In genomic region chr15:75202251-75203016, GRCh38 we compare ENCODE assay signal across 8 cellular contexts. TPM values are rescaled to one million over a fixed set of nuclear protein-coding genes. Genes with fewer than 3 reads are reported as not detected.
A peak's percentile ranks its signal among the peaks of the same experiment; 100 is the strongest.
DNase-seq lines count a peak whose midpoint lies in the region; ATAC-seq and TF ChIP-seq lines count a peak whose summit lies in the region.

No MANE protein-coding gene starts in this region.

- H3K36me3 ChIP-seq in IMR-90 (ENCODE audit: control insufficient read depth, insufficient read depth, low read length) (peaks cover 12% of the 10 kb centered on the region; the same call in 1 of the 2 replicates), iPS DF 6.9 (ENCODE audit: control insufficient read depth, insufficient read depth, low read length) (peaks cover 10% of the 10 kb centered on the region; the same call in 1 of the 2 replicates)

- H2BK15ac ChIP-seq in IMR-90 (ENCODE audit: low read depth, low read length), result no peak overlapping the region

- in situ Hi-C loops in IMR-90 (cut with MboI; ENCODE audit: low sequenced_read_pairs), result loop anchor here (5.0 kb wide), 1 partner anchor 175 kb away; no protein-coding TSS in a partner anchor
- in situ Hi-C loops in astrocyte of the cerebellum (cut with HindIII; ENCODE audit: low sequenced_read_pairs), result no loop called here

- intact Hi-C loops in IMR-90 (cut with micrococcal nuclease), result loop anchor here (1.0 to 5.0 kb wide), 2 partner anchors 159 to 430 kb away; no protein-coding TSS in a partner anchor

- peak overlapping the region; percentile 53 for H4K5ac ChIP-seq in IMR-90 (ENCODE audit: low read depth, low read length)

- dilution Hi-C loops in IMR-90 (cut with HindIII; ENCODE audit: low sequenced_read_pairs, unreplicated experiment), result no loop called here

- peaks cover 16% of the 10 kb centered on the region for H3K27me3 ChIP-seq in IMR-90 (ENCODE audit: control insufficient read depth, insufficient read depth, low read length)
- H3K27me3 ChIP-seq in iPS DF 6.9 (ENCODE audit: control insufficient read depth, insufficient read depth, low read length), result no peaks in the 10 kb centered on the region

- peak; percentile 61 for TF ChIP-seq POLR2A in IMR-90 (IDR thresholded peaks at IDR 0.05; ENCODE audit: low read depth, low read length)

- H4K91ac ChIP-seq in IMR-90 (ENCODE audit: insufficient read depth, low read depth, low read length), result peak overlapping the region; percentile 80

- H3K4me1 ChIP-seq in IMR-90 (ENCODE audit: control insufficient read depth, insufficient read depth, low read length) (peaks cover 8% of the 10 kb centered on the region; the same call in 1 of the 2 replicates), iPS DF 6.9 (ENCODE audit: control insufficient read depth, insufficient read depth, low read length) (peaks cover 9% of the 10 kb centered on the region)

- H3K79me1 ChIP-seq in IMR-90 (ENCODE audit: low read depth in 1 of 2, low read length in 2 of 2), result peaks cover 6 to 47% of the 10 kb centered on the region in 2 experiments; a peak in 3 of 4 replicates

- H2BK20ac ChIP-seq in IMR-90 (ENCODE audit: low read depth, low read length), result no peak overlapping the region

- peaks cover 51% of the 10 kb centered on the region for H4K20me1 ChIP-seq in IMR-90 (ENCODE audit: insufficient read depth, low read length)

- peak overlapping the region; percentile 73; the same call in 1 of the 2 replicates for H3K23ac ChIP-seq in IMR-90 (ENCODE audit: low read depth, low read length)

- peak; percentile 14 for ATAC-seq in GM21367 (IDR thresholded peaks at IDR 0.05; ENCODE audit: unreplicated experiment)
- ATAC-seq in IMR-90 (ENCODE audit: low read depth), result peak; percentile 46

- H3K4me2 ChIP-seq in IMR-90 (ENCODE audit: low read depth, low read length), result peak overlapping the region; percentile 80

- peak overlapping the region; percentile 91 for H3K27ac ChIP-seq in IMR-90 (ENCODE audit: insufficient read depth, low read length)
- no peak overlapping the region for H3K27ac ChIP-seq in iPS DF 6.9 (ENCODE audit: low read length)
- H3K27ac ChIP-seq in skin epidermis, result peak overlapping the region; percentile 87 to 99 (median 98)

- H2BK5ac ChIP-seq in IMR-90 (ENCODE audit: low read depth, low read length, poor library complexity, severe bottlenecking), result peak overlapping the region; percentile 81

- H3K9me1 ChIP-seq in IMR-90 (ENCODE audit: insufficient read depth, low read length), result no peaks in the 10 kb centered on the region

- H3K9me3 ChIP-seq in IMR-90 (ENCODE audit: control insufficient read depth, insufficient read depth, low read length) (no peaks in the 10 kb centered on the region), iPS DF 6.9 (ENCODE audit: control insufficient read depth, insufficient read depth, low read length) (no peaks in the 10 kb centered on the region)

- H3K4ac ChIP-seq in IMR-90 (ENCODE audit: low read depth, low read length), result peak overlapping the region; percentile 57

- H3K9ac ChIP-seq in IMR-90 (ENCODE audit: low read depth, low read length), result peak overlapping the region; percentile 94

- WGBS in IMR-90 (ENCODE audit: extremely low coverage in 2 of 2, insufficient read length in 1 of 2), 2 experiments, result 0% methylated on average over 24 of the region's 71 CpGs; no CpG with 5 or more reads in 1 of the 2 experiments
- WGBS in iPS DF 6.9 (ENCODE audit: insufficient coverage, insufficient read length), result no CpG with 5 or more reads among the region's 71 CpGs

- peak overlapping the region; percentile 82 for H3K56ac ChIP-seq in IMR-90 (ENCODE audit: extremely low read depth, insufficient read depth, low read length)

- H2AFZ ChIP-seq in IMR-90 (replicated peaks; ENCODE audit: low read length, poor library complexity), result peak overlapping the region; percentile 98

- no peak for TF ChIP-seq RAD21 in IMR-90 (IDR thresholded peaks at IDR 0.05; ENCODE audit: low read length)

- H4K8ac ChIP-seq in IMR-90 (ENCODE audit: low read depth in 2 of 2, low read length in 2 of 2), result peak overlapping the region; percentile 61 to 74; a peak in 3 of 4 replicates

- peak overlapping the region; percentile 64 for H3K14ac ChIP-seq in IMR-90 (replicated peaks; ENCODE audit: low read depth, low read length)

- DNase-seq in DMS53 (lab: John Stamatoyannopoulos, UW), result peak; percentile 89
- DNase-seq in IMR-90, result peak; percentile 86
- DNase-seq in T-helper 22 cell (ENCODE audit: low read depth), result peak; percentile 79
- no peak for DNase-seq in astrocyte of the cerebellum (ENCODE audit: low read depth)
- DNase-seq in iPS DF 6.9 (ENCODE audit: low read depth, low spot score), result no peak
- no peak for DNase-seq in pons (ENCODE audit: low spot score)

- peak overlapping the region; percentile 52 for H3K18ac ChIP-seq in IMR-90 (ENCODE audit: low read depth, low read length)

- POLR2A ChIA-PET in IMR-90 (lab: Charles Lee; ENCODE audit: unreplicated experiment), result interaction anchor here (1.2 to 1.3 kb wide), 2 partner anchors 159 to 173 kb away, joined by 3 to 8 read pairs; no protein-coding TSS in a partner anchor

- H2AK9ac ChIP-seq in IMR-90 (replicated peaks; ENCODE audit: low read depth, low read length, poor library complexity), result peak overlapping the region; percentile 86

- H3K4me3 ChIP-seq in IMR-90 (ENCODE audit: insufficient read depth, low read depth, low read length) (peak overlapping the region; percentile 97), astrocyte of the cerebellum (ENCODE audit: low read depth, low read length) (peak overlapping the region; percentile 63), iPS DF 6.9 (ENCODE audit: low read length) (peak overlapping the region; percentile 94), skin epidermis (peak overlapping the region; percentile 69 to 92 (median 86))

- H2BK120ac ChIP-seq in IMR-90 (ENCODE audit: low read depth, low read length), result peak overlapping the region; percentile 69

- TF ChIP-seq CTCF in IMR-90 (conservative IDR thresholded peaks at IDR 0.05; ENCODE audit: low read depth, low read length) (no peak), astrocyte of the cerebellum (IDR thresholded peaks at IDR 0.05; ENCODE audit: low read depth, low read length, missing control alignments) (no peak)

- CTCF ChIA-PET in IMR-90 (lab: Yijun Ruan, JAX), result interaction anchor here (0.8 to 2.0 kb wide), 2 partner anchors 159 to 168 kb away, joined by 4 to 12 read pairs; no protein-coding TSS in a partner anchor

- BruUV-seq in IMR-90 (replicated peaks; lab: Mats Ljungman, UMichigan), result no TSS peak

- H2AK5ac ChIP-seq in IMR-90 (ENCODE audit: low read depth, low read length), result peak overlapping the region; percentile 91

TF ChIP-seq in IMR-90, 13 proteins besides CTCF, POLR2A, EP300 and RAD21:
- no peak; the same call in 1 of the 2 replicates for TF ChIP-seq SMC3 (IDR thresholded peaks at IDR 0.05; ENCODE audit: low read depth, low read length)
- no peak for TF ChIP-seq ELK1 (IDR thresholded peaks at IDR 0.05; ENCODE audit: borderline replicate concordance, low read depth, low read length)
- TF ChIP-seq, protein P1, sequence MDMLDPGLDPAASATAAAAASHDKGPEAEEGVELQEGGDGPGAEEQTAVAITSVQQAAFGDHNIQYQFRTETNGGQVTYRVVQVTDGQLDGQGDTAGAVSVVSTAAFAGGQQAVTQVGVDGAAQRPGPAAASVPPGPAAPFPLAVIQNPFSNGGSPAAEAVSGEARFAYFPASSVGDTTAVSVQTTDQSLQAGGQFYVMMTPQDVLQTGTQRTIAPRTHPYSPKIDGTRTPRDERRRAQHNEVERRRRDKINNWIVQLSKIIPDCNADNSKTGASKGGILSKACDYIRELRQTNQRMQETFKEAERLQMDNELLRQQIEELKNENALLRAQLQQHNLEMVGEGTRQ (IDR thresholded peaks at IDR 0.05; ENCODE audit: low read depth, low read length), result peak; percentile 17; the same call in 1 of the 2 replicates
- TF ChIP-seq FOS (IDR thresholded peaks at IDR 0.05; ENCODE audit: low read depth, low read length), result peak; percentile 29; the same call in 1 of the 2 replicates
- peak; percentile 93 for TF ChIP-seq MXI1 (IDR thresholded peaks at IDR 0.05; ENCODE audit: borderline replicate concordance, low read depth, low read length)
- TF ChIP-seq BHLHE40 (IDR thresholded peaks at IDR 0.05; ENCODE audit: low read depth, low read length), result peak; percentile 99
- TF ChIP-seq MAFK (IDR thresholded peaks at IDR 0.05; ENCODE audit: low read depth, low read length), result no peak
- TF ChIP-seq CHD1 (IDR thresholded peaks at IDR 0.05; ENCODE audit: low read depth, low read length), result peak; percentile 56; the same call in 1 of the 2 replicates
- TF ChIP-seq CEBPB (IDR thresholded peaks at IDR 0.05; ENCODE audit: low read depth, low read length), result no peak
- no peak for TF ChIP-seq NFE2L2 (IDR thresholded peaks at IDR 0.05; ENCODE audit: low read depth, low read length)
- TF ChIP-seq MAZ (IDR thresholded peaks at IDR 0.05; ENCODE audit: borderline replicate concordance, low read depth, low read length), result no peak; the same call in 1 of the 2 replicates

RNA-seq across cellular contexts. Expression of gene C15orf39, which starts 0.8 kb away (rescaled TPM):
- total RNA-seq in IMR-90 (2012; rRNA removed), result 1.3 and 1.9 TPM in 2 replicates
- 5.7 and 7.0 TPM in 2 replicates for polyA plus RNA-seq in IMR-90 (2012; rRNA removed)
- polyA plus RNA-seq in IMR-90 (2012; cell fraction: cytosol; rRNA removed), result 3.1 and 5.9 TPM in 2 replicates
- polyA plus RNA-seq in IMR-90 (2012; cell fraction: nucleus; rRNA removed; ENCODE audit: low replicate concordance), result 6.0 and 10.0 TPM in 2 replicates

RNA-seq across cellular contexts. Expression of gene GOLGA6C, which starts 55.7 kb away (rescaled TPM):
- not detected in 2 replicates for total RNA-seq in IMR-90 (2012; rRNA removed)
- not detected in 2 replicates for polyA plus RNA-seq in IMR-90 (2012; rRNA removed)
- polyA plus RNA-seq in IMR-90 (2012; cell fraction: cytosol; rRNA removed), result not detected in 2 replicates
- not detected in 2 replicates for polyA plus RNA-seq in IMR-90 (2012; cell fraction: nucleus; rRNA removed; ENCODE audit: low replicate concordance)

Comparison
In these comparisons a context has a peak if more than half of its experiments do, and no peak if none do; other contexts are left out.
1. DNase-seq: peak in DMS53 (single experiment), IMR-90 (single experiment) and T-helper 22 cell (single experiment); none in astrocyte of the cerebellum (single experiment), iPS DF 6.9 (single experiment) and pons (single experiment).
2. Peak in every context shown above with its lines, with median percentiles within 50 percentile points of each other: H3K4me3 ChIP-seq.